1 cellular context compared by ENCODE assay signal in genomic region chr22:28883917-28884753, GRCh38.
TF ChIP-seq lines count a peak whose summit lies in the region.

No MANE protein-coding gene starts in this region.

TF ChIP-seq in HepG2, 621 proteins besides CTCF, POLR2A, EP300 and RAD21 (continued from another document):
- TF ChIP-seq, protein P1, sequence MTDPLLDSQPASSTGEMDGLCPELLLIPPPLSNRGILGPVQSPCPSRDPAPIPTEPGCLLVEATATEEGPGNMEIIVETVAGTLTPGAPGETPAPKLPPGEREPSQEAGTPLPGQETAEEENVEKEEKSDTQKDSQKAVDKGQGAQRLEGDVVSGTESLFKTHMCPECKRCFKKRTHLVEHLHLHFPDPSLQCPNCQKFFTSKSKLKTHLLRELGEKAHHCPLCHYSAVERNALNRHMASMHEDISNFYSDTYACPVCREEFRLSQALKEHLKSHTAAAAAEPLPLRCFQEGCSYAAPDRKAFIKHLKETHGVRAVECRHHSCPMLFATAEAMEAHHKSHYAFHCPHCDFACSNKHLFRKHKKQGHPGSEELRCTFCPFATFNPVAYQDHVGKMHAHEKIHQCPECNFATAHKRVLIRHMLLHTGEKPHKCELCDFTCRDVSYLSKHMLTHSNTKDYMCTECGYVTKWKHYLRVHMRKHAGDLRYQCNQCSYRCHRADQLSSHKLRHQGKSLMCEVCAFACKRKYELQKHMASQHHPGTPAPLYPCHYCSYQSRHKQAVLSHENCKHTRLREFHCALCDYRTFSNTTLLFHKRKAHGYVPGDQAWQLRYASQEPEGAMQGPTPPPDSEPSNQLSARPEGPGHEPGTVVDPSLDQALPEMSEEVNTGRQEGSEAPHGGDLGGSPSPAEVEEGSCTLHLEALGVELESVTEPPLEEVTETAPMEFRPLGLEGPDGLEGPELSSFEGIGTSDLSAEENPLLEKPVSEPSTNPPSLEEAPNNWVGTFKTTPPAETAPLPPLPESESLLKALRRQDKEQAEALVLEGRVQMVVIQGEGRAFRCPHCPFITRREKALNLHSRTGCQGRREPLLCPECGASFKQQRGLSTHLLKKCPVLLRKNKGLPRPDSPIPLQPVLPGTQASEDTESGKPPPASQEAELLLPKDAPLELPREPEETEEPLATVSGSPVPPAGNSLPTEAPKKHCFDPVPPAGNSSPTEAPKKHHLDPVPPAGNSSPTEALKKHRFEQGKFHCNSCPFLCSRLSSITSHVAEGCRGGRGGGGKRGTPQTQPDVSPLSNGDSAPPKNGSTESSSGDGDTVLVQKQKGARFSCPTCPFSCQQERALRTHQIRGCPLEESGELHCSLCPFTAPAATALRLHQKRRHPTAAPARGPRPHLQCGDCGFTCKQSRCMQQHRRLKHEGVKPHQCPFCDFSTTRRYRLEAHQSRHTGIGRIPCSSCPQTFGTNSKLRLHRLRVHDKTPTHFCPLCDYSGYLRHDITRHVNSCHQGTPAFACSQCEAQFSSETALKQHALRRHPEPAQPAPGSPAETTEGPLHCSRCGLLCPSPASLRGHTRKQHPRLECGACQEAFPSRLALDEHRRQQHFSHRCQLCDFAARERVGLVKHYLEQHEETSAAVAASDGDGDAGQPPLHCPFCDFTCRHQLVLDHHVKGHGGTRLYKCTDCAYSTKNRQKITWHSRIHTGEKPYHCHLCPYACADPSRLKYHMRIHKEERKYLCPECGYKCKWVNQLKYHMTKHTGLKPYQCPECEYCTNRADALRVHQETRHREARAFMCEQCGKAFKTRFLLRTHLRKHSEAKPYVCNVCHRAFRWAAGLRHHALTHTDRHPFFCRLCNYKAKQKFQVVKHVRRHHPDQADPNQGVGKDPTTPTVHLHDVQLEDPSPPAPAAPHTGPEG (CRISPR knock-in tag; IDR thresholded peaks at IDR 0.05): no peak
- TF ChIP-seq MLLT10 (CRISPR knock-in tag; IDR thresholded peaks at IDR 0.05): no peak
- TF ChIP-seq, protein P2, sequence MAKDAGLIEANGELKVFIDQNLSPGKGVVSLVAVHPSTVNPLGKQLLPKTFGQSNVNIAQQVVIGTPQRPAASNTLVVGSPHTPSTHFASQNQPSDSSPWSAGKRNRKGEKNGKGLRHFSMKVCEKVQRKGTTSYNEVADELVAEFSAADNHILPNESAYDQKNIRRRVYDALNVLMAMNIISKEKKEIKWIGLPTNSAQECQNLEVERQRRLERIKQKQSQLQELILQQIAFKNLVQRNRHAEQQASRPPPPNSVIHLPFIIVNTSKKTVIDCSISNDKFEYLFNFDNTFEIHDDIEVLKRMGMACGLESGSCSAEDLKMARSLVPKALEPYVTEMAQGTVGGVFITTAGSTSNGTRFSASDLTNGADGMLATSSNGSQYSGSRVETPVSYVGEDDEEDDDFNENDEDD (CRISPR knock-in tag; IDR thresholded peaks at IDR 0.05; ENCODE audit: borderline replicate concordance): no peak
- TF ChIP-seq YY1 (IDR thresholded peaks at IDR 0.05; ENCODE audit: insufficient read depth, insufficient replicate concordance, low read depth, low read length): peak; percentile 20
- TF ChIP-seq ZNF672 (CRISPR knock-in tag; IDR thresholded peaks at IDR 0.05): no peak
- no peak for TF ChIP-seq SOX5 (CRISPR knock-in tag; IDR thresholded peaks at IDR 0.05; ENCODE audit: borderline replicate concordance)
- no peak for TF ChIP-seq NRL (CRISPR knock-in tag; IDR thresholded peaks at IDR 0.05; ENCODE audit: borderline replicate concordance)
- TF ChIP-seq ERF (CRISPR knock-in tag; IDR thresholded peaks at IDR 0.05): no peak
- TF ChIP-seq ZFP62 (CRISPR knock-in tag; IDR thresholded peaks at IDR 0.05): no peak
- TF ChIP-seq ZNF30 (CRISPR knock-in tag; IDR thresholded peaks at IDR 0.05): no peak
- TF ChIP-seq ZNF343 (CRISPR knock-in tag; IDR thresholded peaks at IDR 0.05): no peak
- TF ChIP-seq STAG1 (CRISPR knock-in tag; IDR thresholded peaks at IDR 0.05): no peak
TF ChIP-seq in HepG2: peak in this region for 30.
